Comparison of ENCODE assay signal across 8 cellular contexts in genomic region chr11:86218125-86219081, GRCh38. TPM values are rescaled to one million over a fixed set of nuclear protein-coding genes. Genes with fewer than 3 reads are reported as not detected.
DNase-seq lines count a peak whose midpoint lies in the region; ATAC-seq and TF ChIP-seq lines count a peak whose summit lies in the region.

No MANE protein-coding gene starts in this region.

- ATAC-seq in GM19324 (IDR thresholded peaks at IDR 0.05; ENCODE audit: low FRiP score, unreplicated experiment) (peak; percentile 47), HG03460 (IDR thresholded peaks at IDR 0.05; ENCODE audit: unreplicated experiment) (peak; percentile 39)
- ATAC-seq in activated CD8-positive, alpha-beta T cell treated with anti-CD3 and anti-CD28 coated beads for 36 hours = peak; percentile 48

- H3K9me3 Mint-ChIP-seq in activated CD8-positive, alpha-beta T cell treated with anti-CD3 and anti-CD28 coated beads for 36 hours = peaks cover 6% of the 10 kb centered on the region

- peaks cover 3% of the 10 kb centered on the region for H3K27me3 Mint-ChIP-seq in activated CD8-positive, alpha-beta T cell treated with anti-CD3 and anti-CD28 coated beads for 36 hours

- POLR2A ChIA-PET in activated CD8-positive, alpha-beta T cell treated with anti-CD3 and anti-CD28 coated beads for 36 hours (lab: Charles Lee) = interaction anchor here (0.7 to 2.2 kb wide), 8 partner anchors 10 to 151 kb away, joined by 3 to 10 read pairs (median 4); no protein-coding TSS in a partner anchor

- peaks cover 9% of the 10 kb centered on the region for H3K36me3 Mint-ChIP-seq in activated CD8-positive, alpha-beta T cell treated with anti-CD3 and anti-CD28 coated beads for 36 hours (ENCODE audit: low read depth)

- TF ChIP-seq CTCF in activated CD8-positive, alpha-beta T cell treated with anti-CD3 and anti-CD28 coated beads for 36 hours (IDR thresholded peaks at IDR 0.05) = peak; percentile 86

- peaks cover 67% of the 10 kb centered on the region for H3K4me1 Mint-ChIP-seq in activated CD8-positive, alpha-beta T cell treated with anti-CD3 and anti-CD28 coated beads for 36 hours (ENCODE audit: low read depth)

- peak overlapping the region; percentile 48 for H3K4me3 Mint-ChIP-seq in activated CD8-positive, alpha-beta T cell treated with anti-CD3 and anti-CD28 coated beads for 36 hours

- DNase-seq in C1 segment of cervical spinal cord (lab: John Stamatoyannopoulos, UW) (peak in 12 of 14 donors; percentile 10 to 67 (median 36)), NCI-H82 (lab: John Stamatoyannopoulos, UW) (peak; percentile 78), epidermal melanocyte (ENCODE audit: insufficient read length, low spot score) (peak; percentile 83), myocyte (ENCODE audit: low read depth) (peak; percentile 85)
- DNase-seq in activated CD8-positive, alpha-beta T cell treated with anti-CD3 and anti-CD28 coated beads for 36 hours = peak; percentile 69
- peak; percentile 37 to 48 for DNase-seq in stimulated activated CD8-positive, alpha-beta memory T cell treated with anti-CD3 and anti-CD28 coated beads, Interleukin-7, amount 100 ng/mL, for 48 hours (ENCODE audit: extremely low read depth in 1 of 2, low read depth in 1 of 2)

- CTCF ChIA-PET in activated CD8-positive, alpha-beta T cell treated with anti-CD3 and anti-CD28 coated beads for 36 hours (lab: Charles Lee) = interaction anchor here (0.6 to 4.0 kb wide), 23 partner anchors 9 to 202 kb away, joined by 3 to 22 read pairs (median 4); no protein-coding TSS in a partner anchor

- intact Hi-C loops in activated CD8-positive, alpha-beta T cell treated with anti-CD3 and anti-CD28 coated beads for 36 hours (cut with micrococcal nuclease) = loop anchor here (5.0 kb wide), 1 partner anchor 176 kb away; no protein-coding TSS in a partner anchor

- H3K27ac Mint-ChIP-seq in activated CD8-positive, alpha-beta T cell treated with anti-CD3 and anti-CD28 coated beads for 36 hours = peak overlapping the region; percentile 86

RNA-seq across cellular contexts. Expression of gene EED, which starts 26.1 kb away (rescaled TPM):
- total RNA-seq in activated CD8-positive, alpha-beta T cell treated with anti-CD3 and anti-CD28 coated beads for 36 hours = 100 to 1,000 TPM; 114 to 117 TPM
- 15.8 and 16.3 TPM in 2 replicates for total RNA-seq in myocyte
- polyA plus RNA-seq in myocyte (2012) = 14.7 TPM

Comparison
In these comparisons a context has a peak if more than half of its experiments do, and no peak if none do; other contexts are left out.
1. Peak in every context shown above with its lines: DNase-seq and ATAC-seq.